ENCODE assay signal across 7 cellular contexts in genomic region chr4:2797545-2798305, GRCh38. TPM values are rescaled to one million over a fixed set of nuclear protein-coding genes. Genes with fewer than 3 reads are reported as not detected.
DNase-seq lines count a peak whose midpoint lies in the region; ATAC-seq and TF ChIP-seq lines count a peak whose summit lies in the region.

No MANE protein-coding gene starts in this region.

- no peak for TF ChIP-seq CTCF in left lung (IDR thresholded peaks at IDR 0.05)
- TF ChIP-seq CTCF in testis (IDR thresholded peaks at IDR 0.05): no peak

- H3K27me3 ChIP-seq in NT2/D1 (ENCODE audit: insufficient read depth, insufficient read length) (peaks cover 18% of the 10 kb centered on the region), left lung (no peaks in the 10 kb centered on the region), testis (no peaks in the 10 kb centered on the region)

- H3K36me3 Mint-ChIP-seq in activated T-helper 2 cell treated with anti-CD3 and anti-CD28 coated beads, Interferon-gamma antibody, Interleukin-2, Interleukin-4, amounts not matched to agents 10 μg/mL and 5 μg/mL and 100 μg/mL, durations not matched to agents 14 hours and 24 hours and 36 hours (ENCODE audit: low read depth): no peaks in the 10 kb centered on the region

- H3K4me3 ChIP-seq in NT2/D1 (ENCODE audit: insufficient read length, low read depth) (peak overlapping the region; percentile 3), left lung (peak overlapping the region in 1 of 2 donors; percentile 60), testis (no peak overlapping the region)

- no peaks in the 10 kb centered on the region for H3K27me3 Mint-ChIP-seq in activated T-helper 2 cell treated with anti-CD3 and anti-CD28 coated beads, Interferon-gamma antibody, Interleukin-2, Interleukin-4, amounts not matched to agents 10 μg/mL and 5 μg/mL and 100 μg/mL, durations not matched to agents 14 hours and 24 hours and 36 hours (ENCODE audit: low read depth)

- H3K36me3 ChIP-seq in NT2/D1 (ENCODE audit: insufficient read depth, insufficient read length, low read length): no peaks in the 10 kb centered on the region
- peaks cover 0 to 16% of the 10 kb centered on the region in 2 donors for H3K36me3 ChIP-seq in left lung
- no peaks in the 10 kb centered on the region for H3K36me3 ChIP-seq in testis (ENCODE audit: low read depth, missing control alignments)

- WGBS in testis, 2 donors: 65 to 81% methylated on average over 16 to 23 of the region's 23 CpGs

- H3K27ac ChIP-seq in left lung: peak overlapping the region; percentile 85 to 96
- peak overlapping the region; percentile 39 to 87 for H3K27ac ChIP-seq in testis

- no peaks in the 10 kb centered on the region for H3K9me3 Mint-ChIP-seq in activated T-helper 2 cell treated with anti-CD3 and anti-CD28 coated beads, Interferon-gamma antibody, Interleukin-2, Interleukin-4, amounts not matched to agents 10 μg/mL and 5 μg/mL and 100 μg/mL, durations not matched to agents 14 hours and 24 hours and 36 hours

- peak overlapping the region; percentile 87 for H3K27ac Mint-ChIP-seq in activated T-helper 2 cell treated with anti-CD3 and anti-CD28 coated beads, Interferon-gamma antibody, Interleukin-2, Interleukin-4, amounts not matched to agents 10 μg/mL and 5 μg/mL and 100 μg/mL, durations not matched to agents 14 hours and 24 hours and 36 hours

- no peak for ATAC-seq in left lung

- intact Hi-C loops in activated T-helper 2 cell treated with anti-CD3 and anti-CD28 coated beads, Interferon-gamma antibody, Interleukin-2, Interleukin-4, amounts not matched to agents 10 μg/mL and 5 μg/mL and 100 μg/mL, durations not matched to agents 14 hours and 24 hours and 36 hours (cut with micrococcal nuclease): loop anchor here (1.0 to 2.0 kb wide), 4 partner anchors 15 to 139 kb away; no protein-coding TSS in a partner anchor
- intact Hi-C loops in left lung (cut with DNase I) (no loop called here), testis (cut with DNase I; ENCODE audit: low total_unique reads) (no loop called here)

- no peak for TF ChIP-seq POLR2A in testis (IDR thresholded peaks at IDR 0.05)

- peaks cover 51% of the 10 kb centered on the region for H3K4me1 Mint-ChIP-seq in activated T-helper 2 cell treated with anti-CD3 and anti-CD28 coated beads, Interferon-gamma antibody, Interleukin-2, Interleukin-4, amounts not matched to agents 10 μg/mL and 5 μg/mL and 100 μg/mL, durations not matched to agents 14 hours and 24 hours and 36 hours (ENCODE audit: low read depth)

- H3K4me1 ChIP-seq in NT2/D1 (ENCODE audit: insufficient read depth, insufficient read length): peaks cover 49% of the 10 kb centered on the region
- H3K4me1 ChIP-seq in left lung: peaks cover 67 to 93% of the 10 kb centered on the region in 2 donors
- peaks cover 85% of the 10 kb centered on the region for H3K4me1 ChIP-seq in testis

- H3K4me3 Mint-ChIP-seq in activated T-helper 2 cell treated with anti-CD3 and anti-CD28 coated beads, Interferon-gamma antibody, Interleukin-2, Interleukin-4, amounts not matched to agents 10 μg/mL and 5 μg/mL and 100 μg/mL, durations not matched to agents 14 hours and 24 hours and 36 hours (ENCODE audit: low read depth): peak overlapping the region; percentile 79

- H3K9me3 ChIP-seq in NT2/D1 (ENCODE audit: insufficient read depth, low read length): no peaks in the 10 kb centered on the region
- no peaks in the 10 kb centered on the region for H3K9me3 ChIP-seq in left lung
- no peaks in the 10 kb centered on the region for H3K9me3 ChIP-seq in testis

- no peak overlapping the region for H3K9ac ChIP-seq in NT2/D1 (ENCODE audit: insufficient read length, low read depth)

- DNase-seq in NT2/D1 (ENCODE audit: low read depth, low spot score): no peak
- peak; percentile 46 for DNase-seq in activated T-helper 2 cell treated with anti-CD3 and anti-CD28 coated beads, Interferon-gamma antibody, Interleukin-2, Interleukin-4, amounts not matched to agents 10 μg/mL and 5 μg/mL and 100 μg/mL, durations not matched to agents 14 hours and 24 hours and 36 hours (ENCODE audit: low spot score)
- peak in 1 of 2 donors; percentile 82 for DNase-seq in left lung
- no peak for DNase-seq in testis
- DNase-seq in cerebellar cortex (ENCODE audit: low spot score): no peak
- no peak for DNase-seq in superior temporal gyrus (ENCODE audit: extremely low spot score)
- no peak for DNase-seq in NCI-H1930 (lab: John Stamatoyannopoulos, UW)

RNA-seq across cellular contexts. Expression of gene SH3BP2, which starts 4.8 kb away (rescaled TPM):
- 64.3 and 72.7 TPM in 2 replicates for total RNA-seq in activated T-helper 2 cell treated with anti-CD3 and anti-CD28 coated beads, Interferon-gamma antibody, Interleukin-2, Interleukin-4, amounts not matched to agents 10 μg/mL and 5 μg/mL and 100 μg/mL, durations not matched to agents 14 hours and 24 hours and 36 hours
- total RNA-seq in left lung (100 to 1,000 TPM in 1 of 2 donors, 10 to 100 TPM in 1; 58.2 to 113 TPM), testis (10 to 100 TPM; 45.0 to 47.3 TPM)
- 26.6 TPM for polyA plus RNA-seq in testis (ENCODE audit: insufficient read depth, low read depth, low replicate concordance)

RNA-seq across cellular contexts. Expression of gene TNIP2, which starts 41.6 kb away (rescaled TPM):
- 69.2 and 72.1 TPM in 2 replicates for total RNA-seq in activated T-helper 2 cell treated with anti-CD3 and anti-CD28 coated beads, Interferon-gamma antibody, Interleukin-2, Interleukin-4, amounts not matched to agents 10 μg/mL and 5 μg/mL and 100 μg/mL, durations not matched to agents 14 hours and 24 hours and 36 hours
- 10 to 100 TPM; 32.9 to 46.5 TPM for total RNA-seq in left lung
- 100 to 1,000 TPM in 1 of 2 donors, 10 to 100 TPM in 1; 99.7 to 108 TPM for total RNA-seq in testis
- 35.1 TPM for polyA plus RNA-seq in testis (ENCODE audit: insufficient read depth, low read depth, low replicate concordance)

RNA-seq across cellular contexts. Expression of gene ADD1, which starts 45.9 kb away (rescaled TPM):
- total RNA-seq in activated T-helper 2 cell treated with anti-CD3 and anti-CD28 coated beads, Interferon-gamma antibody, Interleukin-2, Interleukin-4, amounts not matched to agents 10 μg/mL and 5 μg/mL and 100 μg/mL, durations not matched to agents 14 hours and 24 hours and 36 hours: 240 and 242 TPM in 2 replicates
- total RNA-seq in left lung (100 to 1,000 TPM; 262 to 265 TPM), testis (100 to 1,000 TPM; 318 to 355 TPM)
- polyA plus RNA-seq in testis (ENCODE audit: insufficient read depth, low read depth, low replicate concordance): 233 TPM
